In genomic region chr12:46536316-46536715, GRCh38 we compare ENCODE assay signal across 8 cellular contexts.
DNase-seq lines count a peak whose midpoint lies in the region; ATAC-seq, FAIRE-seq and TF ChIP-seq lines count a peak whose summit lies in the region.
"Not testable (repeated sequence)": the region's sequence is repeated elsewhere in the genome, so short reads cannot be mapped to it uniquely, and the experiment has no call there.

No MANE protein-coding gene starts in this region.

- TF ChIP-seq POLR2A in GM12878 (IDR thresholded peaks at IDR 0.05; ENCODE audit: low read depth, low read length), result not testable (repeated sequence)

- not testable (repeated sequence) for BruUV-seq in GM12878 (replicated peaks; lab: Mats Ljungman, UMichigan)

- intact Hi-C loops in GM12878 (cut with micrococcal nuclease; ENCODE audit: unreplicated experiment); naive thymus-derived CD4-positive, alpha-beta T cell (cut with micrococcal nuclease): not testable (repeated sequence)

- peaks cover 0 to 26% (median 0%) of the 10 kb centered on the region in 5 donors for H3K36me3 Mint-ChIP-seq in naive thymus-derived CD4-positive, alpha-beta T cell

- not testable (repeated sequence) for H3K9me3 ChIP-seq in OCI-LY3 (ENCODE audit: insufficient read depth, low read length); GM12878 (replicated peaks; ENCODE audit: control insufficient read depth, insufficient read depth, low read length); naive thymus-derived CD4-positive, alpha-beta T cell (ENCODE audit: control insufficient read depth in 2 of 3, low read length in 3 of 3)

- not testable (repeated sequence) for TF ChIP-seq RAD21 in GM12878 (IDR thresholded peaks at IDR 0.05; ENCODE audit: insufficient read depth, low read depth, low read length)

- FAIRE-seq in GM12878 (lab: Jason Lieb, UNC), result peak; percentile 27

- RAD21 ChIA-PET in GM12878 (lab: Charles Lee; ENCODE audit: unreplicated experiment), result not testable (repeated sequence)

- not testable (repeated sequence) for H3K27me3 Mint-ChIP-seq in naive thymus-derived CD4-positive, alpha-beta T cell

- peak; percentile 64 to 78 for DNase-seq in AML-193 (lab: John Stamatoyannopoulos, UW)
- DNase-seq in GM12878 (ENCODE audit: low read depth, low spot score); naive thymus-derived CD4-positive, alpha-beta T cell: not testable (repeated sequence)

- WGBS in GM12878 (ENCODE audit: insufficient coverage, insufficient replicate concordance, low lambda C conversion rate, missing lambda C conversion rate), result 97% methylated on average over 3 of the region's 3 CpGs

- peak overlapping the region; percentile 69 for H3K4me2 ChIP-seq in OCI-LY3 (ENCODE audit: low read length)
- H3K4me2 ChIP-seq in GM12878 (ENCODE audit: control insufficient read depth, insufficient read depth), result not testable (repeated sequence)

- H3K27ac Mint-ChIP-seq in naive thymus-derived CD4-positive, alpha-beta T cell, result peak overlapping the region in 1 of 9 donors; percentile 36

- H2AFZ ChIP-seq in OCI-LY3 (ENCODE audit: low read depth, low read length), result peak overlapping the region; percentile 36; the same call in 1 of the 2 replicates
- not testable (repeated sequence) for H2AFZ ChIP-seq in GM12878 (ENCODE audit: control insufficient read depth, low read depth, low read length)

- CTCF ChIA-PET in GM12878 (lab: Yijun Ruan, JAX); naive thymus-derived CD4-positive, alpha-beta T cell (lab: Charles Lee): not testable (repeated sequence)

- SMC1A ChIA-PET in GM12878 (lab: Charles Lee; ENCODE audit: uncharacterized antibody, unreplicated experiment), result interaction anchor here (1.3 to 2.4 kb wide), 2 partner anchors 10 to 25 kb away, joined by 3 to 11 read pairs; no protein-coding TSS in a partner anchor

- TF ChIP-seq EP300 in GM12878 (IDR thresholded peaks at IDR 0.05; ENCODE audit: borderline replicate concordance in 1 of 2, control insufficient read depth in 1 of 2, low read depth in 2 of 2, low read length in 2 of 2), result not testable (repeated sequence)

- peak overlapping the region; percentile 42 for H3K4me3 ChIP-seq in OCI-LY3 (ENCODE audit: low read length)
- not testable (repeated sequence) for H3K4me3 ChIP-seq in GM12878; naive thymus-derived CD4-positive, alpha-beta T cell (ENCODE audit: low read length)

- POLR2A ChIA-PET in GM12878 (lab: Charles Lee), result interaction anchor here (0.6 kb wide), 1 partner anchor 15 kb away, joined by 3 read pairs; no protein-coding TSS in a partner anchor
- POLR2A ChIA-PET in naive thymus-derived CD4-positive, alpha-beta T cell (lab: Charles Lee), result not testable (repeated sequence)

- H4K20me1 ChIP-seq in OCI-LY3 (ENCODE audit: insufficient read depth, low read length); GM12878 (ENCODE audit: control insufficient read depth, insufficient read depth): not testable (repeated sequence)

- peak overlapping the region; percentile 71 for H3K27ac ChIP-seq in OCI-LY3 (ENCODE audit: low read length)
- not testable (repeated sequence) for H3K27ac ChIP-seq in GM12878 (ENCODE audit: control insufficient read depth, insufficient read depth); naive thymus-derived CD4-positive, alpha-beta T cell (ENCODE audit: low read depth, low read length)

- H3K4me1 ChIP-seq in OCI-LY3 (ENCODE audit: low read length) (peaks cover 36% of the 10 kb centered on the region), GM12878 (ENCODE audit: control insufficient read depth, insufficient read depth, low read length) (peaks cover 12% of the 10 kb centered on the region)
- not testable (repeated sequence) for H3K4me1 ChIP-seq in naive thymus-derived CD4-positive, alpha-beta T cell (ENCODE audit: control insufficient read depth in 2 of 2, insufficient read depth in 2 of 2, low read length in 2 of 2)

- not testable (repeated sequence) for H3K36me3 ChIP-seq in OCI-LY3 (replicated peaks; ENCODE audit: low read depth, low read length); GM12878 (ENCODE audit: control insufficient read depth in 2 of 2, insufficient read depth in 2 of 2, low read length in 1 of 2); naive thymus-derived CD4-positive, alpha-beta T cell (ENCODE audit: control insufficient read depth in 2 of 3, insufficient read depth in 3 of 3, low read length in 3 of 3)

- H3K4me1 Mint-ChIP-seq in naive thymus-derived CD4-positive, alpha-beta T cell, result peaks cover 0 to 13% (median 10%) of the 10 kb centered on the region in 7 donors

- in situ Hi-C loops in GM12878 (cut with MboI), result not testable (repeated sequence)

- not testable (repeated sequence) for TF ChIP-seq CTCF in OCI-LY3 (IDR thresholded peaks at IDR 0.05; ENCODE audit: low read depth, low read length); GM12878 (IDR thresholded peaks at IDR 0.05 in 2 of 3, conservative IDR thresholded peaks at IDR 0.05 in 1 of 3; ENCODE audit: control insufficient read depth in 2 of 3, extremely low read depth in 1 of 3, insufficient read depth in 1 of 3, low read depth in 3 of 3, low read length in 3 of 3)

- not testable (repeated sequence) for H3K79me2 ChIP-seq in OCI-LY3 (ENCODE audit: low read length); GM12878 (ENCODE audit: control insufficient read depth, insufficient read depth, low read length)

- not testable (repeated sequence) for H3K27me3 ChIP-seq in OCI-LY3 (ENCODE audit: low read depth, low read length); GM12878 (replicated peaks in 1 of 2; ENCODE audit: control insufficient read depth in 2 of 2, insufficient read depth in 2 of 2, low read length in 1 of 2); naive thymus-derived CD4-positive, alpha-beta T cell (ENCODE audit: control insufficient read depth in 2 of 2, insufficient read depth in 2 of 2, low read length in 2 of 2)

- H3K4me3 Mint-ChIP-seq in naive thymus-derived CD4-positive, alpha-beta T cell, result not testable (repeated sequence)

- peak; percentile 88 for ATAC-seq in GM18870 (IDR thresholded peaks at IDR 0.05; ENCODE audit: unreplicated experiment)
- peak; percentile 88 for ATAC-seq in GM21529 (IDR thresholded peaks at IDR 0.05; ENCODE audit: unreplicated experiment)
- peak; percentile 84 for ATAC-seq in HG02885 (IDR thresholded peaks at IDR 0.05; ENCODE audit: poor library complexity, unreplicated experiment)
- ATAC-seq in HG03565 (IDR thresholded peaks at IDR 0.05; ENCODE audit: unreplicated experiment), result peak; percentile 81
- peak; percentile 86 for ATAC-seq in GM12878
- ATAC-seq in naive thymus-derived CD4-positive, alpha-beta T cell, result peak; percentile 57

- H3K9ac ChIP-seq in OCI-LY3 (ENCODE audit: low read length), result peak overlapping the region; percentile 51; the same call in 1 of the 2 replicates
- H3K9ac ChIP-seq in GM12878 (ENCODE audit: control insufficient read depth, insufficient read depth, low read length), result not testable (repeated sequence)

- H3K9me3 Mint-ChIP-seq in naive thymus-derived CD4-positive, alpha-beta T cell, result peaks cover 0 to 12% (median 0%) of the 10 kb centered on the region in 11 donors

TF ChIP-seq in GM12878, 131 proteins besides CTCF, POLR2A, EP300 and RAD21:
- TF ChIP-seq SPI1 (IDR thresholded peaks at IDR 0.05; ENCODE audit: borderline replicate concordance, insufficient read depth, low read depth, low read length) (peak; percentile 84), IRF4 (IDR thresholded peaks at IDR 0.05; ENCODE audit: low read depth, low read length) (0 out of 2 replicates have a peak, but pooled peaks have one; percentile 19), ZBED1 (IDR thresholded peaks at IDR 0.05; ENCODE audit: borderline replicate concordance) (0 out of 2 replicates have a peak, but pooled peaks have one; percentile 27), CREM (IDR thresholded peaks at IDR 0.05; ENCODE audit: low read depth) (0 out of 2 replicates have a peak, but pooled peaks have one; percentile 23), JUNB (IDR thresholded peaks at IDR 0.05) (peak; percentile 49; the same call in 1 of the 2 replicates), CBX5 (IDR thresholded peaks at IDR 0.05; ENCODE audit: low read depth) (0 out of 2 replicates have a peak, but pooled peaks have one; percentile 29)
